Comparison of ENCODE assay signal across 26 cellular contexts in genomic region chr7:68994841-68995240, GRCh38.
"Had no signal": no experiment of that assay in that cellular context is flagged by ENCODE, and none has a peak within 500 bp of the region (broad histone marks: within the 10 kb centered on the region; RNA-seq: fewer than 3 reads in every experiment).

No MANE protein-coding gene starts in this region.

- H3K27me3 ChIP-seq: left lung, ovary, right atrium auricular region, right lobe of liver, stomach, testis, thyroid gland, transverse colon, upper lobe of left lung, vagina had no signal

- H3K27me3 Mint-ChIP-seq: natural killer cell treated with Interleukin-12 subunit alpha and Interleukin-12 subunit beta and Interleukin-15 and Interleukin-18, amount 100 ng/mL, for 72 hours; progenitor cell of endocrine pancreas had no signal

- FAIRE-seq: islet of Langerhans, kidney had no signal

- H3K4me2 ChIP-seq: smooth muscle cell had no signal

- H3K9me3 ChIP-seq: ovary, right atrium auricular region, right lobe of liver, testis, thyroid gland, vagina had no signal

- H3K4me1 ChIP-seq: left lung, lower lobe of right lung, right atrium auricular region, right lobe of liver, stomach, testis, thyroid gland, transverse colon, upper lobe of left lung, vagina had no signal

- H3K4me3 ChIP-seq: left lung, lower lobe of right lung, ovary, right atrium auricular region, right lobe of liver, smooth muscle cell, stomach, testis, thyroid gland, transverse colon, upper lobe of left lung, vagina had no signal

- H3K36me3 ChIP-seq: left lung, lower lobe of right lung, ovary, right atrium auricular region, right lobe of liver, stomach, thyroid gland, transverse colon, upper lobe of left lung, vagina had no signal

- ATAC-seq: left colon; left lung; lower lobe of right lung; natural killer cell treated with Interleukin-12 subunit alpha and Interleukin-12 subunit beta and Interleukin-15 and Interleukin-18, amount 100 ng/mL, for 72 hours; right lobe of liver; stimulated activated naive B cell treated with anti-CD40 and anti-IgM and Interleukin-4, amounts not matched to agents 10 μg/mL and 1 μg/mL and 100 μg/mL, for 72 hours; stimulated activated naive CD8-positive, alpha-beta T cell treated with anti-CD3 and anti-CD28 coated beads, Interleukin-15, Interleukin-2, amounts not matched to agents 100 U/mL and 50 U/mL, for 24 hours had no signal

- H3K27ac ChIP-seq: left lung, lower lobe of right lung, ovary, right atrium auricular region, right lobe of liver, stomach, testis, thyroid gland, transverse colon, upper lobe of left lung, vagina had no signal

- H3K9me3 Mint-ChIP-seq: mesothelial cell of epicardium had no signal

- H3K36me3 Mint-ChIP-seq: mesothelial cell of epicardium; naive B cell; natural killer cell treated with Interleukin-12 subunit alpha and Interleukin-12 subunit beta and Interleukin-15 and Interleukin-18, amount 100 ng/mL, for 72 hours had no signal

- H3K4me1 Mint-ChIP-seq: stimulated activated naive B cell treated with anti-CD40 and anti-IgM and Interleukin-4, amounts not matched to agents 10 μg/mL and 1 μg/mL and 100 μg/mL, for 72 hours had no signal

- H3K4me3 Mint-ChIP-seq: mesothelial cell of epicardium; naive B cell; natural killer cell treated with Interleukin-12 subunit alpha and Interleukin-12 subunit beta and Interleukin-15 and Interleukin-18, amount 100 ng/mL, for 72 hours; stimulated activated naive B cell treated with anti-CD40 and anti-IgM and Interleukin-4, amounts not matched to agents 10 μg/mL and 1 μg/mL and 100 μg/mL, for 72 hours had no signal

- H3K27ac Mint-ChIP-seq: mesothelial cell of epicardium; naive B cell; natural killer cell treated with Interleukin-12 subunit alpha and Interleukin-12 subunit beta and Interleukin-15 and Interleukin-18, amount 100 ng/mL, for 72 hours; progenitor cell of endocrine pancreas; stimulated activated naive B cell treated with anti-CD40 and anti-IgM and Interleukin-4, amounts not matched to agents 10 μg/mL and 1 μg/mL and 100 μg/mL, for 72 hours had no signal

- DNase-seq: hippocampal formation; left colon; left lung; lower lobe of right lung; mammary epithelial cell; mesenchymal stem cell; naive B cell; ovary; right lobe of liver; stimulated activated CD4-positive, alpha-beta T cell treated with anti-CD3 and anti-CD28 coated beads, Interleukin-1b, Interleukin-23, amount 100 ng/mL, for 48 hours; stimulated activated CD4-positive, alpha-beta T cell treated with anti-CD3 and anti-CD28 coated beads, Interleukin-2, amount 100 ng/mL, for 48 hours; stimulated activated naive B cell treated with anti-CD40 and anti-IgM and Interleukin-4, amounts not matched to agents 10 μg/mL and 1 μg/mL and 100 μg/mL, for 72 hours; stimulated activated naive CD8-positive, alpha-beta T cell treated with anti-CD3 and anti-CD28 coated beads, Interleukin-15, Interleukin-2, amounts not matched to agents 100 U/mL and 50 U/mL, for 24 hours; stomach; testis; thyroid gland; transverse colon; upper lobe of left lung had no signal
